In genomic region chr2:37005118-37005868, GRCh38 we compare ENCODE assay signal across 8 cellular contexts. TPM values are rescaled to one million over a fixed set of nuclear protein-coding genes. Genes with fewer than 3 reads are reported as not detected.
A peak's percentile ranks its signal among the peaks of the same experiment; 100 is the strongest.
DNase-seq lines count a peak whose midpoint lies in the region; ATAC-seq, FAIRE-seq and TF ChIP-seq lines count a peak whose summit lies in the region.

No MANE protein-coding gene starts in this region.

- no peaks in the 10 kb centered on the region for H3K4me1 ChIP-seq in H9 (ENCODE audit: insufficient read depth, low read length)
- peaks cover 9% of the 10 kb centered on the region for H3K4me1 ChIP-seq in astrocyte (ENCODE audit: insufficient read depth, low read length)

- H3K9ac ChIP-seq in H9 (ENCODE audit: extremely low read depth, insufficient read length, low read length) (no peak overlapping the region), astrocyte (ENCODE audit: low read length) (no peak overlapping the region)

- H3K4me3 Mint-ChIP-seq in H9 (no peak overlapping the region), astrocyte (ENCODE audit: unreplicated experiment) (no peak overlapping the region)

- no peak overlapping the region for H2BK5ac ChIP-seq in H9 (ENCODE audit: insufficient read length, low read length)

- ATAC-seq in activated CD4-positive, CD25-positive, alpha-beta regulatory T cell treated with anti-CD3 and anti-CD28 coated beads, Interleukin-2, amount 50 U/mL, for 24 hours: peak; percentile 41 to 86
- peak; percentile 76 for ATAC-seq in left colon

- no peak overlapping the region for H3K14ac ChIP-seq in H9 (ENCODE audit: insufficient read depth, low read length)

- TF ChIP-seq CTCF in H9 (conservative IDR thresholded peaks at IDR 0.05): peak; percentile 76
- peak; percentile 44; the same call in 1 of the 2 replicates for TF ChIP-seq CTCF in LNCAP (IDR thresholded peaks at IDR 0.05)
- TF ChIP-seq CTCF in astrocyte (IDR thresholded peaks at IDR 0.05; ENCODE audit: insufficient read depth, low read depth, low read length): peak; percentile 12

- no peak overlapping the region for H3T11ph ChIP-seq in H9 (ENCODE audit: low read length)

- no CpG with 5 or more reads among the region's 8 CpGs for WGBS in H9 (ENCODE audit: extremely low coverage, insufficient read length, low lambda C conversion rate)

- no peak overlapping the region for H3K27ac ChIP-seq in H9 (ENCODE audit: insufficient read length, low read depth, low read length)
- no peak overlapping the region for H3K27ac ChIP-seq in astrocyte (ENCODE audit: low read depth, low read length)

- H2BK20ac ChIP-seq in H9 (ENCODE audit: low read depth, low read length, poor library complexity, severe bottlenecking): no peak overlapping the region

- H3K4ac ChIP-seq in H9 (ENCODE audit: low read depth, low read length): no peak overlapping the region

- no peak overlapping the region for H3K4me2 ChIP-seq in H9 (ENCODE audit: insufficient read depth, insufficient read length, low read length)
- H3K4me2 ChIP-seq in astrocyte (ENCODE audit: low read length): no peak overlapping the region

- peak overlapping the region in 1 of 3 experiments; percentile 11; a peak in 1 of 7 replicates for H3K27ac Mint-ChIP-seq in H9
- H3K27ac Mint-ChIP-seq in astrocyte (ENCODE audit: unreplicated experiment): no peak overlapping the region

- H3K18ac ChIP-seq in H9 (ENCODE audit: insufficient read length, low read depth, low read length): no peak overlapping the region

- no peaks in the 10 kb centered on the region for H3K23me2 ChIP-seq in H9 (ENCODE audit: insufficient read length, low read depth, low read length, poor library complexity, severe bottlenecking)

- H4K91ac ChIP-seq in H9 (ENCODE audit: insufficient read length, low read depth, low read length): no peak overlapping the region

- H3K79me2 ChIP-seq in H9 (ENCODE audit: insufficient read depth, low read length) (no peaks in the 10 kb centered on the region), astrocyte (ENCODE audit: insufficient read depth, low read length) (no peaks in the 10 kb centered on the region)

- no peak overlapping the region for H2BK15ac ChIP-seq in H9 (ENCODE audit: low read depth, low read length)

- H3K56ac ChIP-seq in H9 (ENCODE audit: insufficient read length, low read depth, low read length): no peak overlapping the region

- no peak overlapping the region for H3K4me3 ChIP-seq in astrocyte (ENCODE audit: insufficient read depth, low read depth, low read length)

- no peaks in the 10 kb centered on the region for H3K9me3 Mint-ChIP-seq in H9
- H3K9me3 Mint-ChIP-seq in astrocyte (ENCODE audit: unreplicated experiment): no peaks in the 10 kb centered on the region

- DNase-seq in activated CD4-positive, CD25-positive, alpha-beta regulatory T cell (lab: John Stamatoyannopoulos, UW): no peak
- peak; percentile 49 for DNase-seq in H9
- DNase-seq in astrocyte (ENCODE audit: low read depth): no peak
- peak in 1 of 2 donors; percentile 23 for DNase-seq in left colon
- DNase-seq in activated gamma-delta T cell treated with Interleukin-2 at 50 U/mL for 16 hours: no peak
- no peak for DNase-seq in NOMO-1 (lab: John Stamatoyannopoulos, UW; ENCODE audit: unreplicated experiment in 2 of 2)

- H3K79me1 ChIP-seq in H9 (ENCODE audit: insufficient read depth, low read depth, low read length, poor library complexity, severe bottlenecking): no peaks in the 10 kb centered on the region

- no peak overlapping the region for H4K5ac ChIP-seq in H9 (ENCODE audit: insufficient read length, low read depth, low read length)

- no peak overlapping the region for H4K8ac ChIP-seq in H9 (replicated peaks; ENCODE audit: insufficient read length, low read depth, low read length)

- H3K4me1 Mint-ChIP-seq in H9 (peaks cover 0 to 3% of the 10 kb centered on the region in 2 experiments; a peak in 2 of 4 replicates), astrocyte (ENCODE audit: low read depth, unreplicated experiment) (no peaks in the 10 kb centered on the region)

- no peak for FAIRE-seq in astrocyte (lab: Jason Lieb, UNC)

- H4K20me1 ChIP-seq in H9 (ENCODE audit: control insufficient read depth, insufficient read depth, insufficient read length) (no peaks in the 10 kb centered on the region), astrocyte (ENCODE audit: insufficient read depth, low read length) (no peaks in the 10 kb centered on the region)

- H3K27me3 Mint-ChIP-seq in H9 (ENCODE audit: low read depth) (peaks cover under 1% of the 10 kb centered on the region; the same call in 1 of the 2 replicates), astrocyte (ENCODE audit: low read depth, unreplicated experiment) (no peaks in the 10 kb centered on the region)

- intact Hi-C loops in left colon (cut with DNase I, micrococcal nuclease): loop anchor here in 1 of 2 donors (5.0 to 10.0 kb wide), 2 partner anchors 50 to 223 kb away; no protein-coding TSS in a partner anchor

- H2BK12ac ChIP-seq in H9 (ENCODE audit: insufficient read length, low read depth, low read length): no peak overlapping the region

- H3K36me3 Mint-ChIP-seq in H9 (ENCODE audit: insufficient read depth in 1 of 3, low read depth in 3 of 3) (peaks cover 0 to 15% (median 0%) of the 10 kb centered on the region in 3 experiments; a peak in 3 of 7 replicates), astrocyte (ENCODE audit: low read depth, unreplicated experiment) (peaks cover 3% of the 10 kb centered on the region)

- H3K27me3 ChIP-seq in H9 (ENCODE audit: insufficient read depth, low read length) (no peaks in the 10 kb centered on the region), astrocyte (ENCODE audit: insufficient read depth, low read length) (no peaks in the 10 kb centered on the region)

- H2AFZ ChIP-seq in H9 (ENCODE audit: low read length) (no peak overlapping the region), astrocyte (ENCODE audit: low read depth, low read length) (no peak overlapping the region)

- no peak overlapping the region for H3K23ac ChIP-seq in H9 (ENCODE audit: insufficient read length, low read depth, low read length)

- H3K36me3 ChIP-seq in astrocyte (ENCODE audit: insufficient read depth, low read length): peaks cover 33% of the 10 kb centered on the region

- no peak overlapping the region for H2AK5ac ChIP-seq in H9 (ENCODE audit: insufficient read length, low read length)

- no peak overlapping the region for H2BK120ac ChIP-seq in H9 (ENCODE audit: low read depth, low read length, poor library complexity, severe bottlenecking)

- H3K9me3 ChIP-seq in H9 (ENCODE audit: control insufficient read depth, low read depth, low read length) (no peaks in the 10 kb centered on the region), astrocyte (ENCODE audit: insufficient read depth, low read depth, low read length) (no peaks in the 10 kb centered on the region)

RNA-seq across cellular contexts. Expression of gene STRN, which starts 39.0 kb away (rescaled TPM):
- total RNA-seq in H9 (2021) (31.4 and 31.7 TPM in 2 replicates), astrocyte (24.2 and 25.6 TPM in 2 replicates), left colon (10 to 100 TPM; 36.8 to 45.8 TPM)

Comparison
In these comparisons a context has a peak if more than half of its experiments do, and no peak if none do; other contexts are left out.
1. CTCF ChIP-seq: peak in every context shown above with its lines; median percentile 76 in H9; 44 in LNCAP; 12 in astrocyte.